ENCODE assay signal across 8 cellular contexts in genomic region chr2:241508510-241509407, GRCh38. TPM values are rescaled to one million over a fixed set of nuclear protein-coding genes. Genes with fewer than 3 reads are reported as not detected.
DNase-seq lines count a peak whose midpoint lies in the region; ATAC-seq and TF ChIP-seq lines count a peak whose summit lies in the region.

STK25 (minus strand) TSS chr2:241508584; CDS start chr2:241508035, 549 bp downstream.

- peak within 1 kb of the TSS; percentile 85 for H3K4me3 Mint-ChIP-seq in chondrocyte (ENCODE audit: unreplicated experiment)

- no peaks in the 10 kb centered on the region for H3K27me3 Mint-ChIP-seq in chondrocyte (ENCODE audit: low read depth)

- peaks cover 3% of the 10 kb centered on the region for H3K36me3 Mint-ChIP-seq in chondrocyte (ENCODE audit: low read depth)

- peak; percentile 86 for ATAC-seq in HG03439 (IDR thresholded peaks at IDR 0.05; ENCODE audit: unreplicated experiment)

- no peak for TF ChIP-seq CTCF in chondrocyte (IDR thresholded peaks at IDR 0.05)

- peaks cover 30% of the 10 kb centered on the region for H3K4me1 Mint-ChIP-seq in chondrocyte (ENCODE audit: low read depth)

- peak; percentile 73 for TF ChIP-seq POLR2A in GM19193 (IDR thresholded peaks at IDR 0.05; ENCODE audit: extremely low read depth, insufficient read depth, insufficient read length)

- DNase-seq in Ammon's horn (ENCODE audit: low spot score) (peak; percentile 97), NCI-H510A treated with DMSO at 0.1 percent for 48 hours (lab: John Stamatoyannopoulos, UW) (peak; percentile 95), chondrocyte (ENCODE audit: low spot score) (peak; percentile 100), kidney glomerular epithelial cell (lab: John Stamatoyannopoulos, UW) (peak; percentile 92)
- DNase-seq in activated CD4-positive, alpha-beta T cell treated with anti-CD3 and anti-CD28 coated beads for 24 hours (ENCODE audit: low read depth in 2 of 2): peak; percentile 93 to 94
- DNase-seq in stimulated activated CD4-positive, alpha-beta T cell treated with anti-CD3 and anti-CD28 coated beads, Interleukin-1b, Interleukin-23, amount 100 ng/mL, for 1 hour (ENCODE audit: low read depth in 2 of 2): peak; percentile 91 to 93

- peak within 1 kb of the TSS; percentile 82 for H3K27ac Mint-ChIP-seq in chondrocyte (ENCODE audit: unreplicated experiment)

- H3K9me3 Mint-ChIP-seq in chondrocyte (ENCODE audit: low read depth): no peaks in the 10 kb centered on the region

RNA-seq across cellular contexts. Expression of gene STK25, which starts in this region (rescaled TPM):
- total RNA-seq in chondrocyte: 158 to 174 TPM (median 169 TPM) in 3 replicates

Comparison
In these comparisons a context has a peak if more than half of its experiments do, and no peak if none do; other contexts are left out.
1. Peak in every context shown above with its lines: DNase-seq and ATAC-seq.